Comparison of ENCODE assay signal across 1 cellular context in genomic region chr1:23790696-23791433, GRCh38.
A peak's percentile ranks its signal among the peaks of the same experiment; 100 is the strongest.
TF ChIP-seq lines count a peak whose summit lies in the region.

LYPLA2 (plus strand) TSS chr1:23791145; CDS start chr1:23792683, 1,538 bp downstream.

TF ChIP-seq in GM12878, 131 proteins besides CTCF, POLR2A, EP300 and RAD21 (continued from another document):
- TF ChIP-seq, protein P1, sequence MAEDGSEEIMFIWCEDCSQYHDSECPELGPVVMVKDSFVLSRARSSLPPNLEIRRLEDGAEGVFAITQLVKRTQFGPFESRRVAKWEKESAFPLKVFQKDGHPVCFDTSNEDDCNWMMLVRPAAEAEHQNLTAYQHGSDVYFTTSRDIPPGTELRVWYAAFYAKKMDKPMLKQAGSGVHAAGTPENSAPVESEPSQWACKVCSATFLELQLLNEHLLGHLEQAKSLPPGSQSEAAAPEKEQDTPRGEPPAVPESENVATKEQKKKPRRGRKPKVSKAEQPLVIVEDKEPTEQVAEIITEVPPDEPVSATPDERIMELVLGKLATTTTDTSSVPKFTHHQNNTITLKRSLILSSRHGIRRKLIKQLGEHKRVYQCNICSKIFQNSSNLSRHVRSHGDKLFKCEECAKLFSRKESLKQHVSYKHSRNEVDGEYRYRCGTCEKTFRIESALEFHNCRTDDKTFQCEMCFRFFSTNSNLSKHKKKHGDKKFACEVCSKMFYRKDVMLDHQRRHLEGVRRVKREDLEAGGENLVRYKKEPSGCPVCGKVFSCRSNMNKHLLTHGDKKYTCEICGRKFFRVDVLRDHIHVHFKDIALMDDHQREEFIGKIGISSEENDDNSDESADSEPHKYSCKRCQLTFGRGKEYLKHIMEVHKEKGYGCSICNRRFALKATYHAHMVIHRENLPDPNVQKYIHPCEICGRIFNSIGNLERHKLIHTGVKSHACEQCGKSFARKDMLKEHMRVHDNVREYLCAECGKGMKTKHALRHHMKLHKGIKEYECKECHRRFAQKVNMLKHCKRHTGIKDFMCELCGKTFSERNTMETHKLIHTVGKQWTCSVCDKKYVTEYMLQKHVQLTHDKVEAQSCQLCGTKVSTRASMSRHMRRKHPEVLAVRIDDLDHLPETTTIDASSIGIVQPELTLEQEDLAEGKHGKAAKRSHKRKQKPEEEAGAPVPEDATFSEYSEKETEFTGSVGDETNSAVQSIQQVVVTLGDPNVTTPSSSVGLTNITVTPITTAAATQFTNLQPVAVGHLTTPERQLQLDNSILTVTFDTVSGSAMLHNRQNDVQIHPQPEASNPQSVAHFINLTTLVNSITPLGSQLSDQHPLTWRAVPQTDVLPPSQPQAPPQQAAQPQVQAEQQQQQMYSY (CRISPR knock-in tag; IDR thresholded peaks at IDR 0.05), result no peak
- peak; percentile 6; the same call in 1 of the 3 replicates for TF ChIP-seq POU2F2 (IDR thresholded peaks at IDR 0.05; ENCODE audit: borderline replicate concordance, low read depth, low read length)
- peak; percentile 52; the same call in 1 of the 2 replicates for TF ChIP-seq CREM (IDR thresholded peaks at IDR 0.05; ENCODE audit: low read depth)
- peak; percentile 75 for TF ChIP-seq CREB1 (IDR thresholded peaks at IDR 0.05; ENCODE audit: low read depth)
- TF ChIP-seq BACH1 (IDR thresholded peaks at IDR 0.05; ENCODE audit: borderline replicate concordance), result 0 out of 2 replicates have a peak, but pooled peaks have one; percentile 61
- peak; percentile 85 for TF ChIP-seq ZNF207 (IDR thresholded peaks at IDR 0.05; ENCODE audit: borderline replicate concordance)
- TF ChIP-seq NR2C1 (IDR thresholded peaks at IDR 0.05), result peak; percentile 41
- TF ChIP-seq ETV6 (conservative IDR thresholded peaks at IDR 0.05 in 1 of 2, IDR thresholded peaks at IDR 0.05 in 1 of 2; ENCODE audit: borderline replicate concordance in 1 of 2, low read depth in 1 of 2), result peak in 1 of 2 experiments; percentile 83; a peak in 2 of 4 replicates
- TF ChIP-seq NRF1 (conservative IDR thresholded peaks at IDR 0.05; ENCODE audit: low read depth, low read length), result no peak
- TF ChIP-seq SMAD5 (IDR thresholded peaks at IDR 0.05; ENCODE audit: low read depth), result peak; percentile 82; the same call in 1 of the 2 replicates
- TF ChIP-seq, protein P2, sequence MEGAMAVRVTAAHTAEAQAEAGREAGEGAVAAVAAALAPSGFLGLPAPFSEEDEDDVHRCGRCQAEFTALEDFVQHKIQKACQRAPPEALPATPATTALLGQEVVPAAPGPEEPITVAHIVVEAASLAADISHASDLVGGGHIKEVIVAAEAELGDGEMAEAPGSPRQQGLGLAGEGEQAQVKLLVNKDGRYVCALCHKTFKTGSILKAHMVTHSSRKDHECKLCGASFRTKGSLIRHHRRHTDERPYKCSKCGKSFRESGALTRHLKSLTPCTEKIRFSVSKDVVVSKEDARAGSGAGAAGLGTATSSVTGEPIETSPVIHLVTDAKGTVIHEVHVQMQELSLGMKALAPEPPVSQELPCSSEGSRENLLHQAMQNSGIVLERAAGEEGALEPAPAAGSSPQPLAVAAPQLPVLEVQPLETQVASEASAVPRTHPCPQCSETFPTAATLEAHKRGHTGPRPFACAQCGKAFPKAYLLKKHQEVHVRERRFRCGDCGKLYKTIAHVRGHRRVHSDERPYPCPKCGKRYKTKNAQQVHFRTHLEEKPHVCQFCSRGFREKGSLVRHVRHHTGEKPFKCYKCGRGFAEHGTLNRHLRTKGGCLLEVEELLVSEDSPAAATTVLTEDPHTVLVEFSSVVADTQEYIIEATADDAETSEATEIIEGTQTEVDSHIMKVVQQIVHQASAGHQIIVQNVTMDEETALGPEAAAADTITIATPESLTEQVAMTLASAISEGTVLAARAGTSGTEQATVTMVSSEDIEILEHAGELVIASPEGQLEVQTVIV (IDR thresholded peaks at IDR 0.05; ENCODE audit: borderline replicate concordance, partially characterized antibody), result peak; percentile 86
- peak; percentile 61 for TF ChIP-seq SIX5 (IDR thresholded peaks at IDR 0.05; ENCODE audit: low read depth, low read length, severe bottlenecking)
- peak; percentile 72; the same call in 1 of the 2 replicates for TF ChIP-seq SIN3A (IDR thresholded peaks at IDR 0.05; ENCODE audit: low read depth, low read length)
- TF ChIP-seq YY1 (IDR thresholded peaks at IDR 0.05; ENCODE audit: low read depth, low read length), result peak; percentile 98
- no peak for TF ChIP-seq STAT3 (IDR thresholded peaks at IDR 0.05; ENCODE audit: low read depth, low read length)
- TF ChIP-seq CHD1 (IDR thresholded peaks at IDR 0.05; ENCODE audit: low read depth, low read length), result no peak
- TF ChIP-seq RAD51 (IDR thresholded peaks at IDR 0.05), result no peak
- TF ChIP-seq DPF2 (IDR thresholded peaks at IDR 0.05), result 0 out of 2 replicates have a peak, but pooled peaks have one; percentile 16
- TF ChIP-seq BCLAF1 (IDR thresholded peaks at IDR 0.05), result no peak
- TF ChIP-seq, protein P3, sequence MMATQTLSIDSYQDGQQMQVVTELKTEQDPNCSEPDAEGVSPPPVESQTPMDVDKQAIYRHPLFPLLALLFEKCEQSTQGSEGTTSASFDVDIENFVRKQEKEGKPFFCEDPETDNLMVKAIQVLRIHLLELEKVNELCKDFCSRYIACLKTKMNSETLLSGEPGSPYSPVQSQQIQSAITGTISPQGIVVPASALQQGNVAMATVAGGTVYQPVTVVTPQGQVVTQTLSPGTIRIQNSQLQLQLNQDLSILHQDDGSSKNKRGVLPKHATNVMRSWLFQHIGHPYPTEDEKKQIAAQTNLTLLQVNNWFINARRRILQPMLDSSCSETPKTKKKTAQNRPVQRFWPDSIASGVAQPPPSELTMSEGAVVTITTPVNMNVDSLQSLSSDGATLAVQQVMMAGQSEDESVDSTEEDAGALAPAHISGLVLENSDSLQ (IDR thresholded peaks at IDR 0.05), result peak; percentile 94
- TF ChIP-seq LARP7 (IDR thresholded peaks at IDR 0.05), result peak; percentile 40; the same call in 1 of the 2 replicates
- TF ChIP-seq, protein P4, sequence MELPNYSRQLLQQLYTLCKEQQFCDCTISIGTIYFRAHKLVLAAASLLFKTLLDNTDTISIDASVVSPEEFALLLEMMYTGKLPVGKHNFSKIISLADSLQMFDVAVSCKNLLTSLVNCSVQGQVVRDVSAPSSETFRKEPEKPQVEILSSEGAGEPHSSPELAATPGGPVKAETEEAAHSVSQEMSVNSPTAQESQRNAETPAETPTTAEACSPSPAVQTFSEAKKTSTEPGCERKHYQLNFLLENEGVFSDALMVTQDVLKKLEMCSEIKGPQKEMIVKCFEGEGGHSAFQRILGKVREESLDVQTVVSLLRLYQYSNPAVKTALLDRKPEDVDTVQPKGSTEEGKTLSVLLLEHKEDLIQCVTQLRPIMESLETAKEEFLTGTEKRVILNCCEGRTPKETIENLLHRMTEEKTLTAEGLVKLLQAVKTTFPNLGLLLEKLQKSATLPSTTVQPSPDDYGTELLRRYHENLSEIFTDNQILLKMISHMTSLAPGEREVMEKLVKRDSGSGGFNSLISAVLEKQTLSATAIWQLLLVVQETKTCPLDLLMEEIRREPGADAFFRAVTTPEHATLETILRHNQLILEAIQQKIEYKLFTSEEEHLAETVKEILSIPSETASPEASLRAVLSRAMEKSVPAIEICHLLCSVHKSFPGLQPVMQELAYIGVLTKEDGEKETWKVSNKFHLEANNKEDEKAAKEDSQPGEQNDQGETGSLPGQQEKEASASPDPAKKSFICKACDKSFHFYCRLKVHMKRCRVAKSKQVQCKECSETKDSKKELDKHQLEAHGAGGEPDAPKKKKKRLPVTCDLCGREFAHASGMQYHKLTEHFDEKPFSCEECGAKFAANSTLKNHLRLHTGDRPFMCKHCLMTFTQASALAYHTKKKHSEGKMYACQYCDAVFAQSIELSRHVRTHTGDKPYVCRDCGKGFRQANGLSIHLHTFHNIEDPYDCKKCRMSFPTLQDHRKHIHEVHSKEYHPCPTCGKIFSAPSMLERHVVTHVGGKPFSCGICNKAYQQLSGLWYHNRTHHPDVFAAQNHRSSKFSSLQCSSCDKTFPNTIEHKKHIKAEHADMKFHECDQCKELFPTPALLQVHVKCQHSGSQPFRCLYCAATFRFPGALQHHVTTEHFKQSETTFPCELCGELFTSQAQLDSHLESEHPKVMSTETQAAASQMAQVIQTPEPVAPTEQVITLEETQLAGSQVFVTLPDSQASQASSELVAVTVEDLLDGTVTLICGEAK (IDR thresholded peaks at IDR 0.05; ENCODE audit: borderline replicate concordance), result peak; percentile 96
- TF ChIP-seq PML (IDR thresholded peaks at IDR 0.05; ENCODE audit: low read length), result peak; percentile 81; the same call in 1 of the 2 replicates
- TF ChIP-seq KAT2A (conservative IDR thresholded peaks at IDR 0.05; ENCODE audit: control insufficient read depth, low read depth, low read length), result no peak
- TF ChIP-seq POLR2AphosphoS5 (IDR thresholded peaks at IDR 0.05; ENCODE audit: low read length), result peak; percentile 61
- TF ChIP-seq TCF3 (IDR thresholded peaks at IDR 0.05; ENCODE audit: borderline replicate concordance, insufficient read depth, low read depth, low read length), result no peak
- TF ChIP-seq EGR1 (IDR thresholded peaks at IDR 0.05; ENCODE audit: borderline replicate concordance in 1 of 2, low read depth in 2 of 2, low read length in 2 of 2), result peak; percentile 13 to 89
- no peak for TF ChIP-seq KDM1A (IDR thresholded peaks at IDR 0.05; ENCODE audit: borderline replicate concordance)
- no peak for TF ChIP-seq MYC (IDR thresholded peaks at IDR 0.05; ENCODE audit: insufficient read depth, insufficient read length, insufficient replicate concordance, low read length, severe bottlenecking)
- peak; percentile 94 for TF ChIP-seq GABPA (IDR thresholded peaks at IDR 0.05; ENCODE audit: low read depth)
- peak in 1 of 2 experiments; percentile 40; a peak in 1 of 4 replicates for TF ChIP-seq BHLHE40 (IDR thresholded peaks at IDR 0.05; ENCODE audit: borderline replicate concordance in 1 of 2, low read depth in 2 of 2, low read length in 1 of 2)
- TF ChIP-seq ZNF217 (IDR thresholded peaks at IDR 0.05), result no peak
